9 cellular contexts compared by ENCODE assay signal in genomic region chr19:53977991-53978731, GRCh38. TPM values are rescaled to one million over a fixed set of nuclear protein-coding genes. Genes with fewer than 3 reads are reported as not detected.
DNase-seq lines count a peak whose midpoint lies in the region; ATAC-seq and FAIRE-seq lines count a peak whose summit lies in the region.
"Had no signal": no experiment of that assay in that cellular context is flagged by ENCODE, and none has a peak within 500 bp of the region (broad histone marks: within the 10 kb centered on the region; RNA-seq: fewer than 3 reads in every experiment).

No MANE protein-coding gene starts in this region.

- peaks cover 49% of the 10 kb centered on the region for H3K27me3 Mint-ChIP-seq in activated CD4-positive, alpha-beta T cell treated with anti-CD3 and anti-CD28 coated beads for 36 hours
- H3K27me3 Mint-ChIP-seq in activated T-helper 1 cell treated with anti-CD3 and anti-CD28 coated beads, Interleukin-12 subunit alpha, Interleukin-12 subunit beta, Interleukin-2, Interleukin-4 antibody, amounts not matched to agents 30 ng/mL and 10 ng/mL and 1 ng/mL, durations not matched to agents 14 hours and 24 hours and 36 hours (ENCODE audit: insufficient read depth): peaks cover 41% of the 10 kb centered on the region

- DNase-seq in activated CD4-positive, alpha-beta T cell treated with anti-CD3 and anti-CD28 coated beads for 36 hours: peak; percentile 75
- DNase-seq in activated CD4-positive, alpha-beta T cell treated with anti-CD3 and anti-CD28 coated beads, Interleukin-2, amount 50 U/mL, for 1 hour: no peak
- DNase-seq in activated T-helper 1 cell treated with anti-CD3 and anti-CD28 coated beads, Interleukin-12 subunit alpha, Interleukin-12 subunit beta, Interleukin-2, Interleukin-4 antibody, amounts not matched to agents 30 ng/mL and 10 ng/mL and 1 ng/mL, durations not matched to agents 14 hours and 24 hours and 36 hours (ENCODE audit: low spot score): no peak
- DNase-seq in glomerular endothelial cell (ENCODE audit: extremely low read depth, low read depth, low spot score) (peak; percentile 73), non-pigmented ciliary epithelial cell (ENCODE audit: low read depth) (peak; percentile 89), urothelium cell line (ENCODE audit: low spot score) (no peak)

- FAIRE-seq in urothelium cell line (lab: Jason Lieb, UNC): no peak

- peaks cover 30% of the 10 kb centered on the region for H3K4me1 Mint-ChIP-seq in activated CD4-positive, alpha-beta T cell treated with anti-CD3 and anti-CD28 coated beads for 36 hours
- peaks cover 7% of the 10 kb centered on the region for H3K4me1 Mint-ChIP-seq in activated T-helper 1 cell treated with anti-CD3 and anti-CD28 coated beads, Interleukin-12 subunit alpha, Interleukin-12 subunit beta, Interleukin-2, Interleukin-4 antibody, amounts not matched to agents 30 ng/mL and 10 ng/mL and 1 ng/mL, durations not matched to agents 14 hours and 24 hours and 36 hours (ENCODE audit: low read depth)

- H3K27ac Mint-ChIP-seq in activated CD4-positive, alpha-beta T cell treated with anti-CD3 and anti-CD28 coated beads for 36 hours: no peak overlapping the region
- H3K27ac Mint-ChIP-seq in activated T-helper 1 cell treated with anti-CD3 and anti-CD28 coated beads, Interleukin-12 subunit alpha, Interleukin-12 subunit beta, Interleukin-2, Interleukin-4 antibody, amounts not matched to agents 30 ng/mL and 10 ng/mL and 1 ng/mL, durations not matched to agents 14 hours and 24 hours and 36 hours: no peak overlapping the region

- no peaks in the 10 kb centered on the region for H3K9me3 Mint-ChIP-seq in activated CD4-positive, alpha-beta T cell treated with anti-CD3 and anti-CD28 coated beads for 36 hours (ENCODE audit: low read depth)
- peaks cover 8% of the 10 kb centered on the region for H3K9me3 Mint-ChIP-seq in activated T-helper 1 cell treated with anti-CD3 and anti-CD28 coated beads, Interleukin-12 subunit alpha, Interleukin-12 subunit beta, Interleukin-2, Interleukin-4 antibody, amounts not matched to agents 30 ng/mL and 10 ng/mL and 1 ng/mL, durations not matched to agents 14 hours and 24 hours and 36 hours

- POLR2A ChIA-PET in activated CD4-positive, alpha-beta T cell treated with anti-CD3 and anti-CD28 coated beads for 36 hours (lab: Charles Lee): no interaction called here

- H3K36me3 Mint-ChIP-seq in activated CD4-positive, alpha-beta T cell treated with anti-CD3 and anti-CD28 coated beads for 36 hours (ENCODE audit: low read depth): peaks cover 2% of the 10 kb centered on the region
- peaks cover 6% of the 10 kb centered on the region for H3K36me3 Mint-ChIP-seq in activated T-helper 1 cell treated with anti-CD3 and anti-CD28 coated beads, Interleukin-12 subunit alpha, Interleukin-12 subunit beta, Interleukin-2, Interleukin-4 antibody, amounts not matched to agents 30 ng/mL and 10 ng/mL and 1 ng/mL, durations not matched to agents 14 hours and 24 hours and 36 hours (ENCODE audit: low read depth)

- CTCF ChIA-PET in activated CD4-positive, alpha-beta T cell treated with anti-CD3 and anti-CD28 coated beads for 36 hours (lab: Charles Lee): no interaction called here

- peak; percentile 55 for ATAC-seq in activated CD4-positive, alpha-beta T cell treated with anti-CD3 and anti-CD28 coated beads for 36 hours
- ATAC-seq in HG03457 (IDR thresholded peaks at IDR 0.05; ENCODE audit: unreplicated experiment): no peak
- ATAC-seq in HG02840 (IDR thresholded peaks at IDR 0.05; ENCODE audit: low FRiP score, unreplicated experiment): no peak

- H3K4me3 Mint-ChIP-seq in activated CD4-positive, alpha-beta T cell treated with anti-CD3 and anti-CD28 coated beads for 36 hours: peak overlapping the region; percentile 59
- H3K4me3 Mint-ChIP-seq in activated T-helper 1 cell treated with anti-CD3 and anti-CD28 coated beads, Interleukin-12 subunit alpha, Interleukin-12 subunit beta, Interleukin-2, Interleukin-4 antibody, amounts not matched to agents 30 ng/mL and 10 ng/mL and 1 ng/mL, durations not matched to agents 14 hours and 24 hours and 36 hours: peak overlapping the region; percentile 12

- intact Hi-C loops in activated CD4-positive, alpha-beta T cell treated with anti-CD3 and anti-CD28 coated beads for 36 hours (cut with DNase I, micrococcal nuclease): loop anchor here in 1 of 2 experiments (1.0 to 10.0 kb wide), 5 partner anchors 70 to 783 kb away; partner anchors contain the start of genes CNOT3, NDUFA3, PRPF31 and TFPT
- intact Hi-C loops in activated T-helper 1 cell treated with anti-CD3 and anti-CD28 coated beads, Interleukin-12 subunit alpha, Interleukin-12 subunit beta, Interleukin-2, Interleukin-4 antibody, amounts not matched to agents 30 ng/mL and 10 ng/mL and 1 ng/mL, durations not matched to agents 14 hours and 24 hours and 36 hours (cut with micrococcal nuclease): loop anchor here (1.0 kb wide), 1 partner anchor 70 kb away; no protein-coding TSS in a partner anchor

RNA-seq across cellular contexts. Expression of gene CACNG6, which starts 13.3 kb away (rescaled TPM):
- total RNA-seq in activated CD4-positive, alpha-beta T cell treated with anti-CD3 and anti-CD28 coated beads for 36 hours: not detected
- not detected in 2 replicates for total RNA-seq in activated T-helper 1 cell treated with anti-CD3 and anti-CD28 coated beads, Interleukin-12 subunit alpha, Interleukin-12 subunit beta, Interleukin-2, Interleukin-4 antibody, amounts not matched to agents 30 ng/mL and 10 ng/mL and 1 ng/mL, durations not matched to agents 14 hours and 24 hours and 36 hours
- total RNA-seq in glomerular endothelial cell: 2.2 and 3.0 TPM in 2 replicates
- total RNA-seq: subcutaneous adipose tissue had no signal

RNA-seq across cellular contexts. Expression of gene CACNG8, which starts 15.4 kb away (rescaled TPM):
- not detected for total RNA-seq in activated CD4-positive, alpha-beta T cell treated with anti-CD3 and anti-CD28 coated beads for 36 hours
- not detected in 2 replicates for total RNA-seq in activated T-helper 1 cell treated with anti-CD3 and anti-CD28 coated beads, Interleukin-12 subunit alpha, Interleukin-12 subunit beta, Interleukin-2, Interleukin-4 antibody, amounts not matched to agents 30 ng/mL and 10 ng/mL and 1 ng/mL, durations not matched to agents 14 hours and 24 hours and 36 hours
- 1.3 and 2.1 TPM in 2 replicates for total RNA-seq in glomerular endothelial cell

Comparison
In these comparisons a context has a peak if more than half of its experiments do, and no peak if none do; other contexts are left out.
1. DNase-seq: peak in activated CD4-positive, alpha-beta T cell treated with anti-CD3 and anti-CD28 coated beads for 36 hours (single experiment), glomerular endothelial cell (single experiment) and non-pigmented ciliary epithelial cell (single experiment); none in activated CD4-positive, alpha-beta T cell treated with anti-CD3 and anti-CD28 coated beads, Interleukin-2, amount 50 U/mL, for 1 hour (single experiment), activated T-helper 1 cell treated with anti-CD3 and anti-CD28 coated beads, Interleukin-12 subunit alpha, Interleukin-12 subunit beta, Interleukin-2, Interleukin-4 antibody, amounts not matched to agents 30 ng/mL and 10 ng/mL and 1 ng/mL, durations not matched to agents 14 hours and 24 hours and 36 hours (single experiment) and urothelium cell line (single experiment).